ENCODE assay signal across 1 cellular context in the genomic region with DNA sequence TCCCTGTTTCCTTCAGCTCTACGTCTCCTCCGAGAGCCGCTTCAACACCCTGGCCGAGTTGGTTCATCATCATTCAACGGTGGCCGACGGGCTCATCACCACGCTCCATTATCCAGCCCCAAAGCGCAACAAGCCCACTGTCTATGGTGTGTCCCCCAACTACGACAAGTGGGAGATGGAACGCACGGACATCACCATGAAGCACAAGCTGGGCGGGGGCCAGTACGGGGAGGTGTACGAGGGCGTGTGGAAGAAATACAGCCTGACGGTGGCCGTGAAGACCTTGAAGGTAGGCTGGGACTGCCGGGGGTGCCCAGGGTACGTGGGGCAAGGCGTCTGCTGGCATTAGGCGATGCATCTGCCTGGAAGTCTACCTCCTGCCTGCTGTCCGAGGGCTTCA.
TF ChIP-seq lines count a peak whose summit lies in the region.

No MANE protein-coding gene starts in this region.

TF ChIP-seq in K562, 482 proteins besides CTCF, POLR2A, EP300 and RAD21:
- TF ChIP-seq MAFF (IDR thresholded peaks at IDR 0.05; ENCODE audit: low read length) (no peak), STAT6 (CRISPR knock-in tag; IDR thresholded peaks at IDR 0.05) (peak; percentile 25; the same call in 1 of the 2 replicates)
TF ChIP-seq in K562: peak in this region for 1.
